In genomic region chr5:179795049-179795862, GRCh38 we compare ENCODE assay signal across 7 cellular contexts. TPM values are rescaled to one million over a fixed set of nuclear protein-coding genes. Genes with fewer than 3 reads are reported as not detected.
DNase-seq lines count a peak whose midpoint lies in the region; ATAC-seq and TF ChIP-seq lines count a peak whose summit lies in the region.

No MANE protein-coding gene starts in this region.

- TF ChIP-seq CTCF in GM12865 (IDR thresholded peaks at IDR 0.05; ENCODE audit: insufficient read depth, low read depth, low read length, missing control alignments) (no peak), WERI-Rb-1 (IDR thresholded peaks at IDR 0.05; ENCODE audit: low read depth, low read length) (no peak), gastroesophageal sphincter (IDR thresholded peaks at IDR 0.05) (no peak), retinal pigment epithelial cell (conservative IDR thresholded peaks at IDR 0.05; ENCODE audit: low read depth, low read length) (no peak)

- ATAC-seq in gastroesophageal sphincter (no peak), GM19324 (IDR thresholded peaks at IDR 0.05; ENCODE audit: low FRiP score, unreplicated experiment) (no peak)

- no peaks in the 10 kb centered on the region for H3K9me3 ChIP-seq in WERI-Rb-1 (ENCODE audit: severe bottlenecking)
- H3K9me3 ChIP-seq in gastroesophageal sphincter, result no peaks in the 10 kb centered on the region

- H3K4me3 ChIP-seq in GM12865 (ENCODE audit: low read depth, low read length), result peak overlapping the region; percentile 68
- H3K4me3 ChIP-seq in WERI-Rb-1 (ENCODE audit: low read depth, low read length), result peak overlapping the region; percentile 29
- peak overlapping the region; percentile 42 to 81 for H3K4me3 ChIP-seq in gastroesophageal sphincter
- peak overlapping the region; percentile 48 for H3K4me3 ChIP-seq in retinal pigment epithelial cell (ENCODE audit: low read length)

- peaks cover 0 to 63% (median 22%) of the 10 kb centered on the region in 3 donors for H3K4me1 ChIP-seq in gastroesophageal sphincter

- no peak for TF ChIP-seq EP300 in gastroesophageal sphincter (IDR thresholded peaks at IDR 0.05)

- no peak for TF ChIP-seq POLR2A in gastroesophageal sphincter (IDR thresholded peaks at IDR 0.05)

- H3K27ac ChIP-seq in WERI-Rb-1 (peak overlapping the region; percentile 73), gastroesophageal sphincter (peak overlapping the region in 3 of 4 donors; percentile 80 to 90 (median 89))

- DNase-seq in GM12865 (ENCODE audit: low read depth) (no peak), HPDE6-E6E7 (ENCODE audit: extremely low spot score) (peak; percentile 14), WERI-Rb-1 (peak; percentile 68), retinal pigment epithelial cell (ENCODE audit: low read depth) (no peak), AML-193 (lab: John Stamatoyannopoulos, UW) (no peak)

- 0% methylated on average over 11 of the region's 53 CpGs; no CpG with 5 or more reads in 1 of the 2 donors for WGBS in gastroesophageal sphincter (ENCODE audit: low coverage in 1 of 2), 2 donors

- no peaks in the 10 kb centered on the region; the same call in 1 of the 2 replicates for H3K36me3 ChIP-seq in WERI-Rb-1
- H3K36me3 ChIP-seq in gastroesophageal sphincter, result peaks cover 0 to 32% of the 10 kb centered on the region in 2 donors

- H3K27me3 ChIP-seq in WERI-Rb-1 (ENCODE audit: insufficient read depth, low read depth, severe bottlenecking) (no peaks in the 10 kb centered on the region), gastroesophageal sphincter (no peaks in the 10 kb centered on the region)

RNA-seq across cellular contexts. Expression of gene LTC4S, which starts 1.5 kb away (rescaled TPM):
- 1 to 10 TPM in 3 of 4 donors, not detected in 1; 7.5 to 8.8 (median 8.2) TPM for total RNA-seq in gastroesophageal sphincter

RNA-seq across cellular contexts. Expression of gene MGAT4B, which starts 11.4 kb away (rescaled TPM):
- 10 to 100 TPM; 42.5 to 58.5 (median 47.2) TPM for total RNA-seq in gastroesophageal sphincter

RNA-seq across cellular contexts. Expression of gene SQSTM1, which starts 25.4 kb away (rescaled TPM):
- total RNA-seq in gastroesophageal sphincter, result 100 to 1,000 TPM; 305 to 485 (median 408) TPM

Comparison
In these comparisons a context has a peak if more than half of its experiments do, and no peak if none do; other contexts are left out.
1. DNase-seq: peak in HPDE6-E6E7 (single experiment) and WERI-Rb-1 (single experiment); none in GM12865 (single experiment), retinal pigment epithelial cell (single experiment) and AML-193 (0 of 2).
2. Peak in every context shown above with its lines, with median percentiles within 50 percentile points of each other: H3K4me3 ChIP-seq.